Comparison of ENCODE assay signal across 17 cellular contexts in the genomic region with DNA sequence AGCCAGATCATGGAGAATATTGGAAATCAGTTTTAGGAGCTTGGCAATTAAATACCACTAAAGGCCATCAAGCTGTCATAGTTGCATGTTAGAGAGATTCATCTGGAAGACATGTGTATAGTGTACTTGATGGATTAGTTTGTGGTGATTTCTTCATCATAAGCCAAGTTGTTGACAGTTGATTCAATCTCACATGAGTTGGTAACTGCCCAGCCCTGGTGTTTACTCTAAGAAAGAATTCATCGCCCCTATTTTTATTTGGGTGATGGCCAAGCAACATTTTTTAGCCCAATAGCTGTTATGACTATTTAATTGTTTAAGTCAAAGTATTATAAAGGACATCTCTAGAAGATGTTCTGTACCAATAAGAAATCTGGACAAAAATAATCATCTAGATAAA.
DNase-seq lines count a peak whose midpoint lies in the region; TF ChIP-seq lines count a peak whose summit lies in the region.
"Had no signal": no experiment of that assay in that cellular context is flagged by ENCODE, and none has a peak within 500 bp of the region (broad histone marks: within the 10 kb centered on the region; RNA-seq: fewer than 3 reads in every experiment).

No MANE protein-coding gene starts in this region.

- H3K4me3 ChIP-seq in fibroblast of pulmonary artery (replicated peaks; ENCODE audit: low read depth, low read length): no peak overlapping the region

- DNase-seq in HCEC 1CT: peak; percentile 68
- DNase-seq in NCI-H446 treated with DMSO at 0.1 percent for 48 hours (lab: John Stamatoyannopoulos, UW): peak; percentile 84
- peak; percentile 3 for DNase-seq in fibroblast of pulmonary artery (ENCODE audit: low read depth)
- DNase-seq in inferior parietal cortex (ENCODE audit: extremely low spot score): no peak
- DNase-seq in NCI-H526 treated with DMSO at 0.1 percent for 48 hours (lab: John Stamatoyannopoulos, UW): no peak
- no peak for DNase-seq in anterior cingulate cortex (lab: John Stamatoyannopoulos, UW)
- DNase-seq in AML-193 (lab: John Stamatoyannopoulos, UW): no peak
- DNase-seq: DMS79 treated with DMSO at 0.1 percent for 48 hours, HFFc6, IMR-90, Karpas-422, NCI-H1105, NCI-H1694, NCI-H2081 treated with DMSO at 0.1 percent for 48 hours, NCI-H524, PC-3, SIG-M5 had no signal

- no peak for TF ChIP-seq CTCF in fibroblast of pulmonary artery (IDR thresholded peaks at IDR 0.05; ENCODE audit: low read length, missing control alignments)

Comparison
In these comparisons a context has a peak if more than half of its experiments do, and no peak if none do; other contexts are left out.
1. DNase-seq: peak in HCEC 1CT (single experiment), NCI-H446 treated with DMSO at 0.1 percent for 48 hours (single experiment) and fibroblast of pulmonary artery (single experiment); none in inferior parietal cortex (single experiment), NCI-H526 treated with DMSO at 0.1 percent for 48 hours (single experiment), anterior cingulate cortex (0 of 58) and AML-193 (0 of 2).